ENCODE assay signal across 22 cellular contexts in the genomic region with DNA sequence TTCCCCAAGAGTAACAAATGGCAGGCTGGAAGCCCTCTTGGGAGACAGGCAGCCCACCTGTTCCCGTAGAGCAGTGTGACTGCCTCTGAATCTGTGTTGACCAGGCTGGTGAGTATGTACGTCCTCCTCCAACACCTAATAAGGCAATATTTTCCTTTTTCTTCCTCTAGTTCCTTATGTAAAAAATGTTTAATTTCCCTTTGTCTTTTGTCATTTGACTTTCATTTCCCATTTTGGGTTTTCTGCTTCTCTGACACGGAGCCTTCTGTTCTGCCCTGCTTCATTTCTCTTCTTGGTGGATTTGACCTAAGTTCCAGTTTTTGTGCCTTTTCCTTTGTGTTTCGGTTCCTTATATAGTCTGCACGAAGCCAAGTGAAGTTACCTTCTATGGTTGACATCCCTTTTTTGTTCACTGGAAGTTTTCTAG.
A peak's percentile ranks its signal among the peaks of the same experiment; 100 is the strongest.
DNase-seq lines count a peak whose midpoint lies in the region; ATAC-seq and TF ChIP-seq lines count a peak whose summit lies in the region.
"Had no signal": no experiment of that assay in that cellular context is flagged by ENCODE, and none has a peak within 500 bp of the region (broad histone marks: within the 10 kb centered on the region; RNA-seq: fewer than 3 reads in every experiment).

No MANE protein-coding gene starts in this region.

- H3K9me3 Mint-ChIP-seq in WTC11 = peaks cover 2% of the 10 kb centered on the region
- H3K9me3 Mint-ChIP-seq: activated naive CD4-positive, alpha-beta T cell treated with anti-CD3 and anti-CD28 coated beads, Interleukin-2, amount 50 U/mL, for 24 hours; activated T-cell treated with anti-CD3 and anti-CD28 coated beads, Interleukin-2, amount 50 U/mL, for 72 hours; natural killer cell had no signal

- intact Hi-C loops in Right ventricle myocardium superior (cut with DNase I) = no loop called here
- intact Hi-C loops in cardiac septum (cut with DNase I) = no loop called here
- intact Hi-C loops in left ventricle myocardium superior (cut with micrococcal nuclease) = no loop called here

- H3K4me3 Mint-ChIP-seq in WTC11 = no peak overlapping the region
- H3K4me3 Mint-ChIP-seq: activated naive CD4-positive, alpha-beta T cell treated with anti-CD3 and anti-CD28 coated beads, Interleukin-2, amount 50 U/mL, for 24 hours; activated T-cell treated with anti-CD3 and anti-CD28 coated beads, Interleukin-2, amount 50 U/mL, for 72 hours; natural killer cell had no signal

- H3K36me3 Mint-ChIP-seq in WTC11 = no peaks in the 10 kb centered on the region
- H3K36me3 Mint-ChIP-seq: natural killer cell had no signal

- H3K4me1 Mint-ChIP-seq in WTC11 = peaks cover 19% of the 10 kb centered on the region
- H3K4me1 Mint-ChIP-seq: activated naive CD4-positive, alpha-beta T cell treated with anti-CD3 and anti-CD28 coated beads, Interleukin-2, amount 50 U/mL, for 24 hours; natural killer cell had no signal

- no peak overlapping the region; the same call in 1 of the 2 replicates for H3K27ac Mint-ChIP-seq in WTC11
- H3K27ac Mint-ChIP-seq: activated naive CD4-positive, alpha-beta T cell treated with anti-CD3 and anti-CD28 coated beads, Interleukin-2, amount 50 U/mL, for 24 hours; activated T-cell treated with anti-CD3 and anti-CD28 coated beads, Interleukin-2, amount 50 U/mL, for 72 hours; natural killer cell had no signal

- POLR2A ChIA-PET in WTC11 (lab: Charles Lee) = no interaction called here

- CTCF ChIA-PET in WTC11 (lab: Charles Lee) = no interaction called here

- ATAC-seq in Right ventricle myocardium superior (ENCODE audit: poor library complexity) (peak; percentile 63), left ventricle myocardium superior (peak; percentile 54), HG02678 (IDR thresholded peaks at IDR 0.05; ENCODE audit: unreplicated experiment) (no peak), WTC11 (no peak)
- ATAC-seq: activated T-cell treated with anti-CD3 and anti-CD28 coated beads, Interleukin-2, amount 50 U/mL, for 72 hours had no signal

- H3K27me3 Mint-ChIP-seq in WTC11 (ENCODE audit: low read depth) = no peaks in the 10 kb centered on the region

- no peak for TF ChIP-seq CTCF in WTC11 (IDR thresholded peaks at IDR 0.05)

- DNase-seq in Right ventricle myocardium superior (no peak), cardiac septum (ENCODE audit: low spot score) (no peak), SIG-M5 treated with dmso at 0.1 percent for 504 hours (lab: John Stamatoyannopoulos, UW; ENCODE audit: unreplicated experiment) (peak; percentile 94), left ventricle myocardium superior (no peak), superior temporal gyrus (ENCODE audit: extremely low spot score) (peak; percentile 42), WTC11 (ENCODE audit: low spot score) (no peak), putamen (ENCODE audit: low spot score) (no peak)
- DNase-seq: activated CD4-positive, CD25-positive, alpha-beta regulatory T cell treated with anti-CD3 and anti-CD28 coated beads, Interleukin-2, amount 50 U/mL, for 72 hours; activated CD8-positive, alpha-beta memory T cell treated with anti-CD3 and anti-CD28 coated beads for 24 hours; activated T-cell treated with anti-CD3 and anti-CD28 coated beads, Interleukin-2, amount 50 U/mL, for 72 hours; DMS 273 treated with DMSO at 0.1 percent for 48 hours; GDM1; head of caudate nucleus; mesenchymal stem cell; natural killer cell; NCI-H1092; NCI-H2029 treated with DMSO at 0.1 percent for 48 hours; pancreas; SHP77 treated with DMSO at 0.1 percent for 48 hours; stimulated activated CD4-positive, alpha-beta T cell treated with anti-CD3 and anti-CD28 coated beads, Interleukin-4, amount 100 ng/mL, for 24 hours had no signal

TF ChIP-seq in WTC11, 78 proteins besides CTCF, POLR2A, EP300 and RAD21:
- TF ChIP-seq CREB1 (CRISPR knock-in tag; IDR thresholded peaks at IDR 0.05) (no peak), ZNF219 (CRISPR knock-in tag; IDR thresholded peaks at IDR 0.05; ENCODE audit: borderline replicate concordance) (no peak), ZNF416 (CRISPR knock-in tag; IDR thresholded peaks at IDR 0.05) (no peak), ESRRA (CRISPR knock-in tag; IDR thresholded peaks at IDR 0.05; ENCODE audit: borderline replicate concordance) (no peak), ATF6 (CRISPR knock-in tag; IDR thresholded peaks at IDR 0.05) (no peak), MYBL2 (CRISPR knock-in tag; IDR thresholded peaks at IDR 0.05) (no peak), HMGA2 (CRISPR knock-in tag; IDR thresholded peaks at IDR 0.05) (no peak), PRRX2 (CRISPR knock-in tag; IDR thresholded peaks at IDR 0.05) (no peak), GABPB1 (CRISPR knock-in tag; IDR thresholded peaks at IDR 0.05) (no peak), IRF2 (CRISPR knock-in tag; IDR thresholded peaks at IDR 0.05; ENCODE audit: borderline replicate concordance, low read depth) (no peak), ELF4 (CRISPR knock-in tag; IDR thresholded peaks at IDR 0.05; ENCODE audit: low read depth) (no peak)
- TF ChIP-seq, protein P1, sequence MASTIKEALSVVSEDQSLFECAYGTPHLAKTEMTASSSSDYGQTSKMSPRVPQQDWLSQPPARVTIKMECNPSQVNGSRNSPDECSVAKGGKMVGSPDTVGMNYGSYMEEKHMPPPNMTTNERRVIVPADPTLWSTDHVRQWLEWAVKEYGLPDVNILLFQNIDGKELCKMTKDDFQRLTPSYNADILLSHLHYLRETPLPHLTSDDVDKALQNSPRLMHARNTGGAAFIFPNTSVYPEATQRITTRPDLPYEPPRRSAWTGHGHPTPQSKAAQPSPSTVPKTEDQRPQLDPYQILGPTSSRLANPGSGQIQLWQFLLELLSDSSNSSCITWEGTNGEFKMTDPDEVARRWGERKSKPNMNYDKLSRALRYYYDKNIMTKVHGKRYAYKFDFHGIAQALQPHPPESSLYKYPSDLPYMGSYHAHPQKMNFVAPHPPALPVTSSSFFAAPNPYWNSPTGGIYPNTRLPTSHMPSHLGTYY (CRISPR knock-in tag; IDR thresholded peaks at IDR 0.05) = no peak

Comparison
In these comparisons a context has a peak if more than half of its experiments do, and no peak if none do; other contexts are left out.
1. ATAC-seq: peak in Right ventricle myocardium superior (single experiment) and left ventricle myocardium superior (single experiment); none in HG02678 (single experiment) and WTC11 (single experiment).
2. DNase-seq: peak in SIG-M5 treated with dmso at 0.1 percent for 504 hours (single experiment) and superior temporal gyrus (single experiment); none in Right ventricle myocardium superior (single experiment), cardiac septum (single experiment), left ventricle myocardium superior (single experiment), WTC11 (single experiment) and putamen (single experiment).